13 cellular contexts compared by ENCODE assay signal in the genomic region with DNA sequence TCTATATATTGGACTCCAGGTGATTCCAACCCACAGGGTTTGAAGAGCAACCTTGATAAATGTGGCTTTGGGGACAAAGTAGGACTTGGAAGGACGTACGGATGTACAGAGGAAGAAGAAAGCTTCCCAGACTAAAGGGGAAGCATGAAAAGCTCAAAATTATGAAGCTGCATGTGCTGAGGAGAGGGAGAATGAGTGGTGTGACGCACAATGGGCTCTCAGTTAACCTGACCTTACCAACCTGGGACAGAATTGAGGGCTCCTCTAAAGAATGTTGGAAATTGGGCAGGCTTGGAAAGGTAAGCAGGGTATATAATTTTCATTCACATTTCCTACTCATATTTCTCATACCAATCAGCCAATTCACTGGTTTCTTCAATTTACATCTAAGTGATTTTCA. TPM values are rescaled to one million over a fixed set of nuclear protein-coding genes. Genes with fewer than 3 reads are reported as not detected.
A peak's percentile ranks its signal among the peaks of the same experiment; 100 is the strongest.
DNase-seq lines count a peak whose midpoint lies in the region; ATAC-seq and TF ChIP-seq lines count a peak whose summit lies in the region.
"Had no signal": no experiment of that assay in that cellular context is flagged by ENCODE, and none has a peak within 500 bp of the region (broad histone marks: within the 10 kb centered on the region; RNA-seq: fewer than 3 reads in every experiment).

No MANE protein-coding gene starts in this region.

- in situ Hi-C loops in transverse colon (cut with MboI; ENCODE audit: low pct_ligation_motif_present in 1 of 4, low pct_unique_long_range_greater_than_20kb in 1 of 4, low sequenced_read_pairs in 3 of 4): no loop called here

- ATAC-seq in GM18907 (IDR thresholded peaks at IDR 0.05; ENCODE audit: unreplicated experiment) (peak; percentile 23), GM21825 (IDR thresholded peaks at IDR 0.05; ENCODE audit: unreplicated experiment) (peak; percentile 17), HG03159 (IDR thresholded peaks at IDR 0.05; ENCODE audit: unreplicated experiment) (peak; percentile 7), upper lobe of right lung (no peak)

- H3K4me1 ChIP-seq in transverse colon (no peaks in the 10 kb centered on the region), upper lobe of right lung (no peaks in the 10 kb centered on the region)

- TF ChIP-seq CTCF in transverse colon (IDR thresholded peaks at IDR 0.05): no peak
- no peak for TF ChIP-seq CTCF in upper lobe of right lung (IDR thresholded peaks at IDR 0.05)

- 77 to 90% methylated on average over 3 of the region's 3 CpGs for WGBS in transverse colon (ENCODE audit: low coverage in 1 of 2), 2 donors

- no peak for TF ChIP-seq POLR2A in transverse colon (IDR thresholded peaks at IDR 0.05)

- intact Hi-C loops in transverse colon (cut with DNase I; ENCODE audit: low total_unique reads): no loop called here
- intact Hi-C loops in upper lobe of right lung (cut with DNase I): no loop called here

- H3K27me3 ChIP-seq in transverse colon (no peaks in the 10 kb centered on the region), upper lobe of right lung (no peaks in the 10 kb centered on the region)

- TF ChIP-seq EP300 in transverse colon (IDR thresholded peaks at IDR 0.05; ENCODE audit: low read depth): no peak

- no peaks in the 10 kb centered on the region for H3K36me3 ChIP-seq in transverse colon
- no peaks in the 10 kb centered on the region for H3K36me3 ChIP-seq in upper lobe of right lung

- H3K27ac ChIP-seq in transverse colon (no peak overlapping the region), upper lobe of right lung (no peak overlapping the region)

- peak overlapping the region; percentile 55; the same call in 1 of the 2 replicates for H3K4me3 ChIP-seq in GM08714 (ENCODE audit: low read length)
- no peak overlapping the region for H3K4me3 ChIP-seq in transverse colon
- no peak overlapping the region for H3K4me3 ChIP-seq in upper lobe of right lung

- DNase-seq in stimulated activated CD4-positive, alpha-beta T cell treated with anti-CD3 and anti-CD28 coated beads, Interleukin-2, amount 100 ng/mL, for 24 hours: no peak
- DNase-seq in transverse colon (no peak), AML-193 (lab: John Stamatoyannopoulos, UW) (no peak), upper lobe of right lung (no peak)
- DNase-seq: activated effector memory CD4-positive, alpha-beta T cell treated with anti-CD3 and anti-CD28 coated beads, Interleukin-2, amount 50 U/mL, for 16 hours; central memory CD4-positive, alpha-beta T cell; DND-41; NCI-H2029 treated with DMSO at 0.1 percent for 48 hours; SK-N-SH had no signal

- H3K9me3 ChIP-seq in transverse colon (no peaks in the 10 kb centered on the region), upper lobe of right lung (no peaks in the 10 kb centered on the region)
- H3K9me3 ChIP-seq: SK-N-SH had no signal

RNA-seq across cellular contexts. Expression of a gene that starts 10.5 kb away (rescaled TPM):
- total RNA-seq in transverse colon (1 to 10 TPM; 1.1 to 7.5 (median 6.6) TPM), upper lobe of right lung (5.1 TPM)

RNA-seq across cellular contexts. Expression of a gene that starts 43.9 kb away (rescaled TPM):
- total RNA-seq in transverse colon (10 to 100 TPM; 57.6 to 88.6 (median 67.6) TPM), upper lobe of right lung (33.4 TPM)
